In genomic region chr12:101889216-101889752, GRCh38 we compare ENCODE assay signal across 23 cellular contexts. TPM values are rescaled to one million over a fixed set of nuclear protein-coding genes. Genes with fewer than 3 reads are reported as not detected.
DNase-seq lines count a peak whose midpoint lies in the region; ATAC-seq and TF ChIP-seq lines count a peak whose summit lies in the region.
"Had no signal": no experiment of that assay in that cellular context is flagged by ENCODE, and none has a peak within 500 bp of the region (broad histone marks: within the 10 kb centered on the region; RNA-seq: fewer than 3 reads in every experiment).

No MANE protein-coding gene starts in this region.

- 95% methylated on average over 5 of the region's 6 CpGs for WGBS in mesenchymal stem cell

- H3K27ac ChIP-seq in breast epithelium (no peak overlapping the region), ascending aorta (peak overlapping the region; percentile 16 to 49), mesenchymal stem cell (ENCODE audit: low read length, poor library complexity, severe bottlenecking) (no peak overlapping the region), upper lobe of right lung (peak overlapping the region; percentile 45)
- H3K27ac ChIP-seq: PC-9, psoas muscle, SJCRH30 had no signal

- no peak overlapping the region for H2BK12ac ChIP-seq in mesenchymal stem cell (ENCODE audit: low read length in 2 of 2)

- H3K27ac Mint-ChIP-seq in MCF 10A (ENCODE audit: low read depth, unreplicated experiment), result peak overlapping the region; percentile 10
- H3K27ac Mint-ChIP-seq in activated CD4-positive, alpha-beta memory T cell treated with anti-CD3 and anti-CD28 coated beads for 36 hours, result no peak overlapping the region
- no peak overlapping the region for H3K27ac Mint-ChIP-seq in activated CD4-positive, alpha-beta T cell treated with anti-CD3 and anti-CD28 coated beads, Interleukin-2, amount 10 ng/mL, durations not matched to agents 7 days and 5 days
- H3K27ac Mint-ChIP-seq: B cell had no signal

- H3K79me1 ChIP-seq in mesenchymal stem cell (replicated peaks; ENCODE audit: low read length, poor library complexity, severe bottlenecking), result peaks cover 9% of the 10 kb centered on the region

- H3K36me3 ChIP-seq in breast epithelium (no peaks in the 10 kb centered on the region), ascending aorta (no peaks in the 10 kb centered on the region), mesenchymal stem cell (ENCODE audit: control insufficient read depth in 1 of 2, insufficient read depth in 2 of 2, low read depth in 1 of 2, low read length in 2 of 2) (peaks cover 0 to 18% of the 10 kb centered on the region in 2 experiments), upper lobe of right lung (no peaks in the 10 kb centered on the region)
- H3K36me3 ChIP-seq: esophagus muscularis mucosa, SJCRH30 had no signal

- ATAC-seq in upper lobe of right lung, result no peak
- no peak for ATAC-seq in GM21390 (IDR thresholded peaks at IDR 0.05; ENCODE audit: unreplicated experiment)
- ATAC-seq: psoas muscle had no signal

- BruUV-seq in MCF 10A (replicated peaks; lab: Mats Ljungman, UMichigan), result no TSS peak

- peaks cover 4% of the 10 kb centered on the region for H3K36me3 Mint-ChIP-seq in MCF 10A (ENCODE audit: insufficient read depth, unreplicated experiment)
- no peaks in the 10 kb centered on the region for H3K36me3 Mint-ChIP-seq in activated CD4-positive, alpha-beta memory T cell treated with anti-CD3 and anti-CD28 coated beads for 36 hours
- H3K36me3 Mint-ChIP-seq in activated CD4-positive, alpha-beta T cell treated with anti-CD3 and anti-CD28 coated beads, Interleukin-2, amount 10 ng/mL, durations not matched to agents 7 days and 5 days (ENCODE audit: low read depth), result no peaks in the 10 kb centered on the region

- no peak overlapping the region for H2BK15ac ChIP-seq in mesenchymal stem cell (ENCODE audit: low read depth, poor library complexity, severe bottlenecking)

- H3K4me3 Mint-ChIP-seq in MCF 10A (ENCODE audit: unreplicated experiment), result no peak overlapping the region
- no peak overlapping the region for H3K4me3 Mint-ChIP-seq in activated CD4-positive, alpha-beta memory T cell treated with anti-CD3 and anti-CD28 coated beads for 36 hours
- H3K4me3 Mint-ChIP-seq in activated CD4-positive, alpha-beta T cell treated with anti-CD3 and anti-CD28 coated beads, Interleukin-2, amount 10 ng/mL, durations not matched to agents 7 days and 5 days, result no peak overlapping the region
- H3K4me3 Mint-ChIP-seq: B cell, neural crest cell had no signal

- CTCF ChIA-PET in MCF 10A (lab: Yijun Ruan, JAX), result interaction anchor here (0.7 kb wide), 2 partner anchors 24 to 191 kb away, joined by 3 read pairs; no protein-coding TSS in a partner anchor
- CTCF ChIA-PET in activated CD4-positive, alpha-beta memory T cell treated with anti-CD3 and anti-CD28 coated beads for 36 hours (lab: Charles Lee), result interaction anchor here (0.7 kb wide), 1 partner anchor 12 kb away, joined by 3 read pairs; the partner anchor contains the start of gene DRAM1
- CTCF ChIA-PET in activated CD4-positive, alpha-beta T cell treated with anti-CD3 and anti-CD28 coated beads, Interleukin-2, amount 10 ng/mL, durations not matched to agents 7 days and 5 days (lab: Charles Lee), result interaction anchor here (0.9 to 1.1 kb wide), 2 partner anchors 9 to 55 kb away, joined by 3 to 4 read pairs; no protein-coding TSS in a partner anchor

- no peaks in the 10 kb centered on the region for H3K27me3 Mint-ChIP-seq in MCF 10A (ENCODE audit: insufficient read depth, unreplicated experiment)
- no peaks in the 10 kb centered on the region for H3K27me3 Mint-ChIP-seq in activated CD4-positive, alpha-beta memory T cell treated with anti-CD3 and anti-CD28 coated beads for 36 hours
- H3K27me3 Mint-ChIP-seq in activated CD4-positive, alpha-beta T cell treated with anti-CD3 and anti-CD28 coated beads, Interleukin-2, amount 10 ng/mL, durations not matched to agents 7 days and 5 days, result no peaks in the 10 kb centered on the region
- H3K27me3 Mint-ChIP-seq: B cell had no signal

- H4K8ac ChIP-seq in mesenchymal stem cell (ENCODE audit: low read length), result no peak overlapping the region

- no peak overlapping the region for H4K91ac ChIP-seq in mesenchymal stem cell (ENCODE audit: low read length)

- no peaks in the 10 kb centered on the region for H3K4me1 Mint-ChIP-seq in MCF 10A (ENCODE audit: insufficient read depth, unreplicated experiment)
- peaks cover 3% of the 10 kb centered on the region for H3K4me1 Mint-ChIP-seq in activated CD4-positive, alpha-beta memory T cell treated with anti-CD3 and anti-CD28 coated beads for 36 hours (ENCODE audit: low read depth)
- H3K4me1 Mint-ChIP-seq in activated CD4-positive, alpha-beta T cell treated with anti-CD3 and anti-CD28 coated beads, Interleukin-2, amount 10 ng/mL, durations not matched to agents 7 days and 5 days, result peaks cover 1% of the 10 kb centered on the region
- H3K4me1 Mint-ChIP-seq: neural crest cell had no signal

- intact Hi-C loops in MCF 10A (cut with micrococcal nuclease) (no loop called here), breast epithelium (cut with DNase I; ENCODE audit: low total_unique reads) (no loop called here), ascending aorta (cut with DNase I) (no loop called here), upper lobe of right lung (cut with DNase I) (no loop called here)
- intact Hi-C loops in activated CD4-positive, alpha-beta memory T cell treated with anti-CD3 and anti-CD28 coated beads for 36 hours (cut with micrococcal nuclease), result no loop called here

- H3K27me3 ChIP-seq in breast epithelium (no peaks in the 10 kb centered on the region), ascending aorta (no peaks in the 10 kb centered on the region), mesenchymal stem cell (ENCODE audit: control insufficient read depth in 1 of 2, insufficient read depth in 1 of 2, low read length in 2 of 2) (no peaks in the 10 kb centered on the region), upper lobe of right lung (no peaks in the 10 kb centered on the region)
- H3K27me3 ChIP-seq: esophagus muscularis mucosa, SJCRH30 had no signal

- no peak overlapping the region for H3K9ac ChIP-seq in mesenchymal stem cell (ENCODE audit: low read length)

- H3K9me3 ChIP-seq in breast epithelium, result no peaks in the 10 kb centered on the region
- H3K9me3 ChIP-seq in ascending aorta, result no peaks in the 10 kb centered on the region
- H3K9me3 ChIP-seq in mesenchymal stem cell (ENCODE audit: control insufficient read depth, low read length), result no peaks in the 10 kb centered on the region
- H3K9me3 ChIP-seq in upper lobe of right lung, result no peaks in the 10 kb centered on the region
- H3K9me3 ChIP-seq: esophagus muscularis mucosa, psoas muscle, SJCRH30 had no signal

- POLR2A ChIA-PET in MCF 10A (lab: Yijun Ruan, JAX), result no interaction called here
- POLR2A ChIA-PET in activated CD4-positive, alpha-beta memory T cell treated with anti-CD3 and anti-CD28 coated beads for 36 hours (lab: Charles Lee), result no interaction called here
- POLR2A ChIA-PET in activated CD4-positive, alpha-beta T cell treated with anti-CD3 and anti-CD28 coated beads, Interleukin-2, amount 10 ng/mL, durations not matched to agents 7 days and 5 days (lab: Charles Lee), result no interaction called here

- H3K18ac ChIP-seq in mesenchymal stem cell (ENCODE audit: low read depth in 1 of 2, low read length in 2 of 2), result peak overlapping the region in 1 of 2 experiments; percentile 52

- no peak overlapping the region for H3K23ac ChIP-seq in mesenchymal stem cell (ENCODE audit: low read length in 2 of 2)

- no peak overlapping the region for H3K4me3 ChIP-seq in breast epithelium
- no peak overlapping the region for H3K4me3 ChIP-seq in ascending aorta
- no peak overlapping the region for H3K4me3 ChIP-seq in mesenchymal stem cell (ENCODE audit: insufficient read depth in 1 of 2, low read depth in 1 of 2, low read length in 2 of 2)
- H3K4me3 ChIP-seq in upper lobe of right lung, result no peak overlapping the region
- H3K4me3 ChIP-seq: esophagus muscularis mucosa, PC-9, psoas muscle, SJCRH30 had no signal

- H2BK120ac ChIP-seq in mesenchymal stem cell (ENCODE audit: low read depth, low read length), result no peak overlapping the region

- no peak overlapping the region for H2AFZ ChIP-seq in mesenchymal stem cell (ENCODE audit: low read depth, low read length)
- H2AFZ ChIP-seq: PC-9 had no signal

- H2AK5ac ChIP-seq in mesenchymal stem cell (ENCODE audit: low read length, severe bottlenecking), result no peak overlapping the region

- no peak overlapping the region for H3K4me2 ChIP-seq in mesenchymal stem cell (ENCODE audit: low read length, poor library complexity, severe bottlenecking)
- H3K4me2 ChIP-seq: PC-9 had no signal

- no peak for TF ChIP-seq POLR2A in breast epithelium (IDR thresholded peaks at IDR 0.05)

- H3K4me1 ChIP-seq in breast epithelium, result no peaks in the 10 kb centered on the region
- H3K4me1 ChIP-seq in ascending aorta, result peaks cover 0 to 6% of the 10 kb centered on the region in 2 donors
- H3K4me1 ChIP-seq in mesenchymal stem cell (ENCODE audit: control insufficient read depth, insufficient read depth, low read depth, low read length), result peaks cover 13% of the 10 kb centered on the region
- H3K4me1 ChIP-seq in upper lobe of right lung, result peaks cover 31% of the 10 kb centered on the region
- H3K4me1 ChIP-seq: psoas muscle, SJCRH30 had no signal

- H3K9me3 Mint-ChIP-seq in MCF 10A (ENCODE audit: unreplicated experiment), result no peaks in the 10 kb centered on the region
- no peaks in the 10 kb centered on the region for H3K9me3 Mint-ChIP-seq in activated CD4-positive, alpha-beta memory T cell treated with anti-CD3 and anti-CD28 coated beads for 36 hours
- no peaks in the 10 kb centered on the region for H3K9me3 Mint-ChIP-seq in activated CD4-positive, alpha-beta T cell treated with anti-CD3 and anti-CD28 coated beads, Interleukin-2, amount 10 ng/mL, durations not matched to agents 7 days and 5 days
- H3K9me3 Mint-ChIP-seq: neural crest cell had no signal

- TF ChIP-seq CTCF in MCF 10A (IDR thresholded peaks at IDR 0.05; ENCODE audit: unreplicated experiment) (no peak), breast epithelium (IDR thresholded peaks at IDR 0.05) (no peak), ascending aorta (IDR thresholded peaks at IDR 0.05) (no peak), upper lobe of right lung (IDR thresholded peaks at IDR 0.05) (no peak)

- no peak overlapping the region for H2BK5ac ChIP-seq in mesenchymal stem cell (ENCODE audit: low read depth, low read length, poor library complexity, severe bottlenecking)

- H3K14ac ChIP-seq in mesenchymal stem cell (ENCODE audit: low read length in 2 of 2), result no peak overlapping the region

- no peak for DNase-seq in MCF 10A (ENCODE audit: unreplicated experiment)
- no peak for DNase-seq in breast epithelium (ENCODE audit: low spot score in 2 of 2)
- DNase-seq in ascending aorta (ENCODE audit: low spot score in 2 of 2), result no peak
- peak; percentile 55 for DNase-seq in mesenchymal stem cell
- DNase-seq in upper lobe of right lung, result no peak
- DNase-seq in activated CD4-positive, alpha-beta memory T cell treated with anti-CD3 and anti-CD28 coated beads for 36 hours, result no peak
- DNase-seq in activated CD4-positive, alpha-beta T cell treated with anti-CD3 and anti-CD28 coated beads, Interleukin-2, amount 10 ng/mL, durations not matched to agents 7 days and 5 days, result no peak
- DNase-seq: activated naive CD4-positive, alpha-beta T cell treated with anti-CD3 and anti-CD28 coated beads, Interleukin-2, amount 50 U/mL, for 16 hours; activated T-cell treated with anti-CD3 and anti-CD28 coated beads for 4 hours; effector memory CD4-positive, alpha-beta T cell; kidney glomerular epithelial cell; MM.1S; NCI-H146; NCI-H2171 treated with DMSO at 0.1 percent for 48 hours; NCI-H748 treated with DMSO at 0.1 percent for 48 hours; PC-9; psoas muscle; SJCRH30; T-helper 2 cell had no signal

- no peak overlapping the region for H3K4ac ChIP-seq in mesenchymal stem cell (ENCODE audit: low read depth in 1 of 2, low read length in 2 of 2)

RNA-seq across cellular contexts. Expression of gene DRAM1, which starts 11.9 kb away (rescaled TPM):
- 8.7 and 10.1 TPM in 2 replicates for total RNA-seq in MCF 10A (2022)
- 10 to 100 TPM; 31.2 to 32.4 (median 31.6) TPM for total RNA-seq in breast epithelium
- total RNA-seq in ascending aorta, result 8.8 TPM
- 85.6 TPM for polyA plus RNA-seq in mesenchymal stem cell (2013, experiment 1 of 2)
- 87.7 TPM for polyA plus RNA-seq in mesenchymal stem cell (2013, experiment 2 of 2)
- total RNA-seq in upper lobe of right lung, result 162 TPM
- 1 to 10 TPM; 2.6 to 2.8 TPM for total RNA-seq in activated CD4-positive, alpha-beta memory T cell treated with anti-CD3 and anti-CD28 coated beads for 36 hours
- total RNA-seq in activated CD4-positive, alpha-beta T cell treated with anti-CD3 and anti-CD28 coated beads, Interleukin-2, amount 10 ng/mL, durations not matched to agents 7 days and 5 days, result 1 to 10 TPM; 1.4 to 2.5 TPM

RNA-seq across cellular contexts. Expression of gene GNPTAB, which starts 58.5 kb away (rescaled TPM):
- total RNA-seq in MCF 10A (2022) (11.5 and 14.8 TPM in 2 replicates), breast epithelium (10 to 100 TPM; 37.4 to 59.0 (median 39.7) TPM), ascending aorta (9.5 TPM), upper lobe of right lung (65.9 TPM)
- polyA plus RNA-seq in mesenchymal stem cell (2013, experiment 1 of 2), result 38.0 TPM
- 39.2 TPM for polyA plus RNA-seq in mesenchymal stem cell (2013, experiment 2 of 2)
- 10 to 100 TPM; 19.6 to 20.2 TPM for total RNA-seq in activated CD4-positive, alpha-beta memory T cell treated with anti-CD3 and anti-CD28 coated beads for 36 hours
- total RNA-seq in activated CD4-positive, alpha-beta T cell treated with anti-CD3 and anti-CD28 coated beads, Interleukin-2, amount 10 ng/mL, durations not matched to agents 7 days and 5 days, result 10 to 100 TPM; 57.4 to 68.7 TPM

Comparison
In these comparisons a context has a peak if more than half of its experiments do, and no peak if none do; other contexts are left out.
1. H3K27ac ChIP-seq: peak in ascending aorta (2 of 2) and upper lobe of right lung (single experiment); none in breast epithelium (0 of 2) and mesenchymal stem cell (single experiment).